17 cellular contexts compared by ENCODE assay signal in the genomic region with DNA sequence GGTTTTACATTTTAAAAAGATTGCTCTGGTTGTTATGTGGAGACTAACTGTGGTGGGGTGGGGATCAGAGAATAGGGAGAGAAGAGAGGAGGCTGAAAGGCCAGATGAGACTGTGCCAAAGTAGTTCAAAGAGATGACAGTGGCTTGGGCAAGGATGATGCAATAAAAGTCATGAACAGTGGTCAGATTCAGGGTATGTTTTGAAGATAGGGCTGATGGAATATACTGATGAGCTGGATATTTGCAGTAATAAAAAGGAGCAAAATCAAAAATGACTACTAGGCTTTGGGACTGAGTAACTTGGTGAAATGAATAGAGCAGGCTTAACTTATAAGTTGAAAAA. TPM values are rescaled to one million over a fixed set of nuclear protein-coding genes. Genes with fewer than 3 reads are reported as not detected.
DNase-seq lines count a peak whose midpoint lies in the region; ATAC-seq and TF ChIP-seq lines count a peak whose summit lies in the region.
"Had no signal": no experiment of that assay in that cellular context is flagged by ENCODE, and none has a peak within 500 bp of the region (broad histone marks: within the 10 kb centered on the region; RNA-seq: fewer than 3 reads in every experiment).

No MANE protein-coding gene starts in this region.

- no peaks in the 10 kb centered on the region for H3K9me2 ChIP-seq in GM23248 (ENCODE audit: insufficient read depth)

- H3K4me3 ChIP-seq in GM23248 (no peak overlapping the region), RWPE2 (ENCODE audit: severe bottlenecking) (no peak overlapping the region), right atrium auricular region (no peak overlapping the region)

- H3K79me2 ChIP-seq in GM23248 (ENCODE audit: insufficient read depth), result no peaks in the 10 kb centered on the region

- no peaks in the 10 kb centered on the region for H3K9me3 ChIP-seq in GM23248 (ENCODE audit: low read depth)
- no peaks in the 10 kb centered on the region for H3K9me3 ChIP-seq in RWPE2 (ENCODE audit: severe bottlenecking)
- no peaks in the 10 kb centered on the region for H3K9me3 ChIP-seq in right atrium auricular region

- H3K27ac ChIP-seq in GM23248 (peak overlapping the region; percentile 33), RWPE2 (ENCODE audit: poor library complexity, severe bottlenecking) (peak overlapping the region; percentile 15), epithelial cell of prostate (peak overlapping the region; percentile 57), right atrium auricular region (no peak overlapping the region)

- peak overlapping the region; percentile 43 for H2AFZ ChIP-seq in GM23248

- H3F3A ChIP-seq in GM23248 (ENCODE audit: insufficient read depth), result peaks cover 10% of the 10 kb centered on the region

- in situ Hi-C loops in GM23248 (cut with MboI), result no loop called here

- TF ChIP-seq CTCF in RWPE2 (IDR thresholded peaks at IDR 0.05; ENCODE audit: poor library complexity, severe bottlenecking), result no peak
- no peak for TF ChIP-seq CTCF in right atrium auricular region (IDR thresholded peaks at IDR 0.05)

- peak overlapping the region; percentile 45 for H3K4me2 ChIP-seq in GM23248 (ENCODE audit: unreplicated experiment)

- H3K36me3 ChIP-seq in GM23248 (ENCODE audit: low read depth) (no peaks in the 10 kb centered on the region), RWPE2 (ENCODE audit: low read depth) (peaks cover 10% of the 10 kb centered on the region; the same call in 1 of the 2 replicates), right atrium auricular region (peaks cover 4% of the 10 kb centered on the region)

- DNase-seq in GM23248 (peak; percentile 58), RWPE2 (ENCODE audit: low spot score) (no peak), epithelial cell of prostate (ENCODE audit: low read depth, low spot score) (no peak), pons (ENCODE audit: low spot score) (peak; percentile 51), iPS-NIHi7 (ENCODE audit: extremely low spot score) (no peak), right atrium auricular region (ENCODE audit: low spot score) (no peak)
- DNase-seq: activated CD4-positive, alpha-beta T cell treated with anti-CD3 and anti-CD28 coated beads, Interleukin-2, amount 10 ng/mL, durations not matched to agents 24 days and 14 days; activated T-cell treated with anti-CD3 and anti-CD28 coated beads, Interleukin-2, amount 50 U/mL, for 48 hours; CD4-positive, CD25-positive, alpha-beta regulatory T cell; effector memory CD4-positive, alpha-beta T cell; kidney glomerular epithelial cell; NCI-H1105 treated with DMSO at 0.1 percent for 48 hours; NCI-H446 treated with DMSO at 0.1 percent for 48 hours; stimulated activated CD4-positive, alpha-beta T cell treated with anti-CD3 and anti-CD28 coated beads, Interleukin-4, amount 100 ng/mL, for 1 hour; stimulated activated naive B cell treated with anti-CD40 and anti-IgM and Interleukin-4, amounts not matched to agents 10 μg/mL and 1 μg/mL and 100 μg/mL, for 72 hours had no signal

- no peak overlapping the region for H3K9ac ChIP-seq in GM23248

- ATAC-seq in RWPE2 (ENCODE audit: low read depth) (no peak), GM21576 (IDR thresholded peaks at IDR 0.05; ENCODE audit: unreplicated experiment) (no peak)
- ATAC-seq: Panc1; stimulated activated naive B cell treated with anti-CD40 and anti-IgM and Interleukin-4, amounts not matched to agents 10 μg/mL and 1 μg/mL and 100 μg/mL, for 72 hours had no signal

- no peaks in the 10 kb centered on the region for H4K20me1 ChIP-seq in GM23248 (ENCODE audit: insufficient read depth)

- H3K27me3 ChIP-seq in GM23248 (replicated peaks; ENCODE audit: insufficient read depth) (no peaks in the 10 kb centered on the region), RWPE2 (ENCODE audit: insufficient read depth, poor library complexity, severe bottlenecking) (no peaks in the 10 kb centered on the region), right atrium auricular region (no peaks in the 10 kb centered on the region)

- H3K4me1 ChIP-seq in GM23248 (ENCODE audit: insufficient read depth), result peaks cover 25% of the 10 kb centered on the region
- peaks cover 15% of the 10 kb centered on the region for H3K4me1 ChIP-seq in RWPE2 (ENCODE audit: insufficient read depth, poor library complexity, severe bottlenecking)
- no peaks in the 10 kb centered on the region for H3K4me1 ChIP-seq in right atrium auricular region

RNA-seq across cellular contexts. Expression of gene CDK5RAP2, which starts 37.6 kb away (rescaled TPM):
- 75.8 and 77.0 TPM in 2 replicates for total RNA-seq in GM23248 (2014; rRNA removed; shearing (Covaris generic))
- polyA plus RNA-seq in GM23248 (2016; fragmentation: Nextera tagmentation; extraction: Ambion mirVana), result 49.2 and 52.6 TPM in 2 replicates
- 10 to 100 TPM; 36.7 to 40.4 TPM for total RNA-seq in right atrium auricular region

Comparison
In these comparisons a context has a peak if more than half of its experiments do, and no peak if none do; other contexts are left out.
1. DNase-seq: peak in GM23248 (single experiment) and pons (single experiment); none in RWPE2 (single experiment), epithelial cell of prostate (single experiment), iPS-NIHi7 (single experiment) and right atrium auricular region (single experiment).
2. H3K27ac ChIP-seq: peak in GM23248 (single experiment), RWPE2 (single experiment) and epithelial cell of prostate (single experiment); none in right atrium auricular region (0 of 2).